In genomic region chr20:62900052-62900691, GRCh38 we compare ENCODE assay signal across 1 cellular context.
TF ChIP-seq lines count a peak whose summit lies in the region.

No MANE protein-coding gene starts in this region.

TF ChIP-seq in HepG2, 621 proteins besides CTCF, POLR2A, EP300 and RAD21 (continued from another document and continues in another):
- TF ChIP-seq GTF3A (CRISPR knock-in tag; conservative IDR thresholded peaks at IDR 0.05), result no peak; the same call in 1 of the 2 replicates
- TF ChIP-seq, protein P1, sequence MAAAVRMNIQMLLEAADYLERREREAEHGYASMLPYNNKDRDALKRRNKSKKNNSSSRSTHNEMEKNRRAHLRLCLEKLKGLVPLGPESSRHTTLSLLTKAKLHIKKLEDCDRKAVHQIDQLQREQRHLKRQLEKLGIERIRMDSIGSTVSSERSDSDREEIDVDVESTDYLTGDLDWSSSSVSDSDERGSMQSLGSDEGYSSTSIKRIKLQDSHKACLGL (CRISPR knock-in tag; IDR thresholded peaks at IDR 0.05), result peak; percentile 61; the same call in 1 of the 2 replicates
- no peak for TF ChIP-seq JUNB (CRISPR knock-in tag; IDR thresholded peaks at IDR 0.05; ENCODE audit: borderline replicate concordance)
- no peak for TF ChIP-seq ZNF850 (CRISPR knock-in tag; conservative IDR thresholded peaks at IDR 0.05)
- peak; percentile 64; the same call in 1 of the 2 replicates for TF ChIP-seq JDP2 (CRISPR knock-in tag; IDR thresholded peaks at IDR 0.05; ENCODE audit: borderline replicate concordance)
- TF ChIP-seq ZNF263 (CRISPR knock-in tag; IDR thresholded peaks at IDR 0.05), result peak; percentile 71
- no peak for TF ChIP-seq CENPX (CRISPR knock-in tag; IDR thresholded peaks at IDR 0.05)
- peak; percentile 81; the same call in 1 of the 2 replicates for TF ChIP-seq BORCS8-MEF2B (CRISPR knock-in tag; IDR thresholded peaks at IDR 0.05)
- peak; percentile 81; the same call in 1 of the 2 replicates for TF ChIP-seq HOXA9 (CRISPR knock-in tag; IDR thresholded peaks at IDR 0.05; ENCODE audit: borderline replicate concordance)
- TF ChIP-seq CERS6 (CRISPR knock-in tag; IDR thresholded peaks at IDR 0.05), result 0 out of 2 replicates have a peak, but pooled peaks have one; percentile 84
- TF ChIP-seq CSRNP2 (CRISPR knock-in tag; conservative IDR thresholded peaks at IDR 0.05; ENCODE audit: low read depth), result no peak
- TF ChIP-seq ZNF274 (CRISPR knock-in tag; IDR thresholded peaks at IDR 0.05), result peak; percentile 55; the same call in 1 of the 2 replicates
- TF ChIP-seq MAF1 (CRISPR knock-in tag; IDR thresholded peaks at IDR 0.05; ENCODE audit: borderline replicate concordance), result peak; percentile 41; the same call in 1 of the 2 replicates
- no peak for TF ChIP-seq NR3C1 (CRISPR knock-in tag; IDR thresholded peaks at IDR 0.05)
- peak; percentile 11; the same call in 1 of the 2 replicates for TF ChIP-seq NCOA2 (CRISPR knock-in tag; IDR thresholded peaks at IDR 0.05)
- TF ChIP-seq HIVEP1 (CRISPR knock-in tag; IDR thresholded peaks at IDR 0.05), result peak; percentile 82; the same call in 1 of the 2 replicates
- 0 out of 2 replicates have a peak, but pooled peaks have one; percentile 84 for TF ChIP-seq ZNF577 (CRISPR knock-in tag; IDR thresholded peaks at IDR 0.05; ENCODE audit: borderline replicate concordance, low read depth)
- peak; percentile 32 for TF ChIP-seq PAXIP1 (CRISPR knock-in tag; conservative IDR thresholded peaks at IDR 0.05)
- TF ChIP-seq, protein P2, sequence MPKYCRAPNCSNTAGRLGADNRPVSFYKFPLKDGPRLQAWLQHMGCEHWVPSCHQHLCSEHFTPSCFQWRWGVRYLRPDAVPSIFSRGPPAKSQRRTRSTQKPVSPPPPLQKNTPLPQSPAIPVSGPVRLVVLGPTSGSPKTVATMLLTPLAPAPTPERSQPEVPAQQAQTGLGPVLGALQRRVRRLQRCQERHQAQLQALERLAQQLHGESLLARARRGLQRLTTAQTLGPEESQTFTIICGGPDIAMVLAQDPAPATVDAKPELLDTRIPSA (CRISPR knock-in tag; IDR thresholded peaks at IDR 0.05; ENCODE audit: borderline replicate concordance), result no peak; the same call in 1 of the 2 replicates
- peak; percentile 79 for TF ChIP-seq SMAD3 (CRISPR knock-in tag; IDR thresholded peaks at IDR 0.05)
- TF ChIP-seq TOE1 (CRISPR knock-in tag; IDR thresholded peaks at IDR 0.05), result no peak; the same call in 1 of the 2 replicates
- TF ChIP-seq ZKSCAN1 (IDR thresholded peaks at IDR 0.05; ENCODE audit: low read length), result no peak
- TF ChIP-seq SMARCE1 (IDR thresholded peaks at IDR 0.05; ENCODE audit: borderline replicate concordance), result no peak
- peak; percentile 20; the same call in 1 of the 2 replicates for TF ChIP-seq NR2F2 (IDR thresholded peaks at IDR 0.05; ENCODE audit: borderline replicate concordance, low read depth)
- TF ChIP-seq HNRNPUL1 (IDR thresholded peaks at IDR 0.05; ENCODE audit: low read depth, low read length), result no peak
- TF ChIP-seq, protein P3, sequence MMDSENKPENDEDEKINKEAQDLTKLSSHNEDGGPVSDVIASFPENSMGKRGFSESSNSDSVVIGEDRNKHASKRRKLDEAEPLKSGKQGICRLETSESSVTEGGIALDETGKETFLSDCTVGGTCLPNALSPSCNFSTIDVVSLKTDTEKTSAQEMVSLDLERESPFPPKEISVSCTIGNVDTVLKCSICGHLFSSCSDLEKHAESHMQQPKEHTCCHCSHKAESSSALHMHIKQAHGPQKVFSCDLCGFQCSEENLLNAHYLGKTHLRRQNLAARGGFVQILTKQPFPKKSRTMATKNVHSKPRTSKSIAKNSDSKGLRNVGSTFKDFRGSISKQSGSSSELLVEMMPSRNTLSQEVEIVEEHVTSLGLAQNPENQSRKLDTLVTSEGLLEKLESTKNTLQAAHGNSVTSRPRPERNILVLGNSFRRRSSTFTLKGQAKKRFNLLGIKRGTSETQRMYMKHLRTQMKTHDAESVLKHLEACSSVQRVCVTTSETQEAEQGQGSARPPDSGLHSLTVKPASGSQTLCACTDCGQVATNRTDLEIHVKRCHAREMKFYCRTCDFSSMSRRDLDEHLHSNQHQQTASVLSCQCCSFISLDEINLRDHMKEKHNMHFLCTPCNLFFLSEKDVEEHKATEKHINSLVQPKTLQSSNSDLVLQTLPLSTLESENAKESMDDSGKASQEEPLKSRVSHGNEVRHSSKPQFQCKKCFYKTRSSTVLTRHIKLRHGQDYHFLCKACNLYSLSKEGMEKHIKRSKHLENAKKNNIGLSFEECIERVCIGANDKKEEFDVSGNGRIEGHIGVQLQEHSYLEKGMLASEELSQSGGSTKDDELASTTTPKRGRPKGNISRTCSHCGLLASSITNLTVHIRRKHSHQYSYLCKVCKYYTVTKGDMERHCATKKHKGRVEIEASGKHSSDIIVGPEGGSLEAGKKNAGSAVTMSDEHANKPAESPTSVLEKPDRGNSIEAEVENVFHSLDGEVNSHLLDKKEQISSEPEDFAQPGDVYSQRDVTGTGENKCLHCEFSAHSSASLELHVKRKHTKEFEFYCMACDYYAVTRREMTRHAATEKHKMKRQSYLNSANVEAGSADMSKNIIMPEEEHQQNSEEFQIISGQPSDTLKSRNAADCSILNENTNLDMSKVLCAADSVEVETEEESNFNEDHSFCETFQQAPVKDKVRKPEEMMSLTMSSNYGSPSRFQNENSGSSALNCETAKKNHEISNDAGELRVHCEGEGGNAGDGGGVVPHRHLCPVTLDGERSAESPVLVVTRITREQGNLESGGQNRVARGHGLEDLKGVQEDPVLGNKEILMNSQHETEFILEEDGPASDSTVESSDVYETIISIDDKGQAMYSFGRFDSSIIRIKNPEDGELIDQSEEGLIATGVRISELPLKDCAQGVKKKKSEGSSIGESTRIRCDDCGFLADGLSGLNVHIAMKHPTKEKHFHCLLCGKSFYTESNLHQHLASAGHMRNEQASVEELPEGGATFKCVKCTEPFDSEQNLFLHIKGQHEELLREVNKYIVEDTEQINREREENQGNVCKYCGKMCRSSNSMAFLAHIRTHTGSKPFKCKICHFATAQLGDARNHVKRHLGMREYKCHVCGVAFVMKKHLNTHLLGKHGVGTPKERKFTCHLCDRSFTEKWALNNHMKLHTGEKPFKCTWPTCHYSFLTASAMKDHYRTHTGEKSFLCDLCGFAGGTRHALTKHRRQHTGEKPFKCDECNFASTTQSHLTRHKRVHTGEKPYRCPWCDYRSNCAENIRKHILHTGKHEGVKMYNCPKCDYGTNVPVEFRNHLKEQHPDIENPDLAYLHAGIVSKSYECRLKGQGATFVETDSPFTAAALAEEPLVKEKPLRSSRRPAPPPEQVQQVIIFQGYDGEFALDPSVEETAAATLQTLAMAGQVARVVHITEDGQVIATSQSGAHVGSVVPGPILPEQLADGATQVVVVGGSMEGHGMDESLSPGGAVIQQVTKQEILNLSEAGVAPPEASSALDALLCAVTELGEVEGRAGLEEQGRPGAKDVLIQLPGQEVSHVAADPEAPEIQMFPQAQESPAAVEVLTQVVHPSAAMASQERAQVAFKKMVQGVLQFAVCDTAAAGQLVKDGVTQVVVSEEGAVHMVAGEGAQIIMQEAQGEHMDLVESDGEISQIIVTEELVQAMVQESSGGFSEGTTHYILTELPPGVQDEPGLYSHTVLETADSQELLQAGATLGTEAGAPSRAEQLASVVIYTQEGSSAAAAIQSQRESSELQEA (CRISPR knock-in tag; IDR thresholded peaks at IDR 0.05; ENCODE audit: not compliant biosample characterization), result peak; percentile 62
- TF ChIP-seq, protein P4, sequence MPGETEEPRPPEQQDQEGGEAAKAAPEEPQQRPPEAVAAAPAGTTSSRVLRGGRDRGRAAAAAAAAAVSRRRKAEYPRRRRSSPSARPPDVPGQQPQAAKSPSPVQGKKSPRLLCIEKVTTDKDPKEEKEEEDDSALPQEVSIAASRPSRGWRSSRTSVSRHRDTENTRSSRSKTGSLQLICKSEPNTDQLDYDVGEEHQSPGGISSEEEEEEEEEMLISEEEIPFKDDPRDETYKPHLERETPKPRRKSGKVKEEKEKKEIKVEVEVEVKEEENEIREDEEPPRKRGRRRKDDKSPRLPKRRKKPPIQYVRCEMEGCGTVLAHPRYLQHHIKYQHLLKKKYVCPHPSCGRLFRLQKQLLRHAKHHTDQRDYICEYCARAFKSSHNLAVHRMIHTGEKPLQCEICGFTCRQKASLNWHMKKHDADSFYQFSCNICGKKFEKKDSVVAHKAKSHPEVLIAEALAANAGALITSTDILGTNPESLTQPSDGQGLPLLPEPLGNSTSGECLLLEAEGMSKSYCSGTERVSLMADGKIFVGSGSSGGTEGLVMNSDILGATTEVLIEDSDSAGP (CRISPR knock-in tag; IDR thresholded peaks at IDR 0.05; ENCODE audit: borderline replicate concordance), result peak; percentile 97
- TF ChIP-seq SSRP1 (CRISPR knock-in tag; IDR thresholded peaks at IDR 0.05), result peak; percentile 98; the same call in 1 of the 2 replicates
- peak; percentile 55 for TF ChIP-seq ATF2 (CRISPR knock-in tag; IDR thresholded peaks at IDR 0.05)
- peak; percentile 86; the same call in 1 of the 2 replicates for TF ChIP-seq HNF1B (CRISPR knock-in tag; IDR thresholded peaks at IDR 0.05)
- peak; percentile 42; the same call in 1 of the 2 replicates for TF ChIP-seq TRIM24 (CRISPR knock-in tag; IDR thresholded peaks at IDR 0.05)
- peak; percentile 91; the same call in 1 of the 2 replicates for TF ChIP-seq ZNF510 (CRISPR knock-in tag; IDR thresholded peaks at IDR 0.05; ENCODE audit: low read depth)
- TF ChIP-seq, protein P5, sequence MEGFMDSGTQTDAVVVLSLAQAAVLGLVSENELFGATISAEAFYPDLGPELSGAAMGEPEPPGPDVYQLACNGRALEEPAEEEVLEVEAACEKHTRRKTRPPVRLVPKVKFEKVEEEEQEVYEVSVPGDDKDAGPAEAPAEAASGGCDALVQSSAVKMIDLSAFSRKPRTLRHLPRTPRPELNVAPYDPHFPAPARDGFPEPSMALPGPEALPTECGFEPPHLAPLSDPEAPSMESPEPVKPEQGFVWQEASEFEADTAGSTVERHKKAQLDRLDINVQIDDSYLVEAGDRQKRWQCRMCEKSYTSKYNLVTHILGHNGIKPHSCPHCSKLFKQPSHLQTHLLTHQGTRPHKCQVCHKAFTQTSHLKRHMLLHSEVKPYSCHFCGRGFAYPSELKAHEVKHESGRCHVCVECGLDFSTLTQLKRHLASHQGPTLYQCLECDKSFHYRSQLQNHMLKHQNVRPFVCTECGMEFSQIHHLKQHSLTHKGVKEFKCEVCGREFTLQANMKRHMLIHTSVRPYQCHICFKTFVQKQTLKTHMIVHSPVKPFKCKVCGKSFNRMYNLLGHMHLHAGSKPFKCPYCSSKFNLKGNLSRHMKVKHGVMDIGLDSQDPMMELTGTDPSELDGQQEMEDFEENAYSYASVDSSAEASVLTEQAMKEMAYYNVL (CRISPR knock-in tag; IDR thresholded peaks at IDR 0.05; ENCODE audit: borderline replicate concordance), result peak; percentile 42; the same call in 1 of the 2 replicates
